ENCODE assay signal across 10 cellular contexts in genomic region chr13:108226184-108226583, GRCh38. TPM values are rescaled to one million over a fixed set of nuclear protein-coding genes. Genes with fewer than 3 reads are reported as not detected.
A peak's percentile ranks its signal among the peaks of the same experiment; 100 is the strongest.
DNase-seq lines count a peak whose midpoint lies in the region; ATAC-seq and TF ChIP-seq lines count a peak whose summit lies in the region.
"Had no signal": no experiment of that assay in that cellular context is flagged by ENCODE, and none has a peak within 500 bp of the region (broad histone marks: within the 10 kb centered on the region; RNA-seq: fewer than 3 reads in every experiment).

No MANE protein-coding gene starts in this region.

- H2AFZ ChIP-seq in SK-N-SH (ENCODE audit: low read depth) (no peak overlapping the region), osteoblast (ENCODE audit: low read length) (no peak overlapping the region)

- TF ChIP-seq EP300 in SK-N-SH (IDR thresholded peaks at IDR 0.05; ENCODE audit: borderline replicate concordance in 1 of 2, low read depth in 1 of 2, low read length in 1 of 2): peak in 1 of 2 experiments; percentile 31; a peak in 1 of 4 replicates

- no peak overlapping the region for H3K9ac ChIP-seq in SK-N-SH

- POLR2A ChIA-PET in SK-N-SH (lab: Yijun Ruan, JAX): interaction anchor here (1.0 kb wide), 1 partner anchor 11 kb away, joined by 4 read pairs; the partner anchor contains the start of gene LIG4

- peaks cover 15 to 18% of the 10 kb centered on the region in 2 experiments; a peak in 3 of 4 replicates for H3K4me1 ChIP-seq in SK-N-SH (ENCODE audit: control insufficient read depth in 1 of 2, insufficient read depth in 2 of 2, low read depth in 1 of 2, low read length in 1 of 2)
- peaks cover 3% of the 10 kb centered on the region for H3K4me1 ChIP-seq in osteoblast (ENCODE audit: insufficient read depth, low read length)
- H3K4me1 ChIP-seq in left lung: peaks cover 5 to 43% of the 10 kb centered on the region in 2 donors

- no peaks in the 10 kb centered on the region for H3K27me3 ChIP-seq in SK-N-SH (ENCODE audit: insufficient read depth)
- H3K27me3 ChIP-seq in osteoblast (ENCODE audit: insufficient read depth, low read length): no peaks in the 10 kb centered on the region
- H3K27me3 ChIP-seq in left lung: no peaks in the 10 kb centered on the region

- no peaks in the 10 kb centered on the region for H3K27me3 Mint-ChIP-seq in glutamatergic neuron (ENCODE audit: unreplicated experiment)

- no peaks in the 10 kb centered on the region for H3K9me2 ChIP-seq in SK-N-SH

- H4K20me1 ChIP-seq in SK-N-SH (ENCODE audit: insufficient read depth): peaks cover 36% of the 10 kb centered on the region
- peaks cover 9% of the 10 kb centered on the region for H4K20me1 ChIP-seq in osteoblast (ENCODE audit: insufficient read depth, low read length)

- H3K27ac ChIP-seq in SK-N-SH (ENCODE audit: low read depth in 2 of 2, low read length in 1 of 2) (peak overlapping the region in 1 of 2 experiments; percentile 89; a peak in 2 of 4 replicates), osteoblast (ENCODE audit: low read depth, low read length) (no peak overlapping the region), left lung (no peak overlapping the region)
- H3K27ac ChIP-seq: 22Rv1 had no signal

- DNase-seq in DMS 273 (lab: John Stamatoyannopoulos, UW; ENCODE audit: unreplicated experiment) (peak; percentile 35), DMS 273 treated with DMSO at 0.1 percent for 48 hours (lab: John Stamatoyannopoulos, UW) (no peak), SK-N-SH (peak; percentile 60), osteoblast (ENCODE audit: insufficient read length, low spot score, missing footprints) (peak; percentile 38), glutamatergic neuron (no peak), left lung (no peak), cortex of kidney (lab: John Stamatoyannopoulos, UW) (no peak)
- DNase-seq: dermis blood vessel endothelial cell had no signal

- no peaks in the 10 kb centered on the region for H3F3A ChIP-seq in SK-N-SH (replicated peaks; ENCODE audit: insufficient read depth)

- H3K79me2 ChIP-seq in SK-N-SH (ENCODE audit: insufficient read depth): peaks cover 72% of the 10 kb centered on the region
- H3K79me2 ChIP-seq in osteoblast (ENCODE audit: insufficient read depth, low read length): peaks cover 69% of the 10 kb centered on the region

- 13% methylated on average over 1 of the region's 1 CpG for WGBS in SK-N-SH (ENCODE audit: low lambda C conversion rate)

- H3K4me3 ChIP-seq in SK-N-SH (ENCODE audit: low read depth in 2 of 2, low read length in 1 of 2) (no peak overlapping the region; a peak in 1 of 4 replicates), osteoblast (ENCODE audit: insufficient read depth, low read length) (no peak overlapping the region), left lung (no peak overlapping the region)

- ATAC-seq in HG02973 (IDR thresholded peaks at IDR 0.05; ENCODE audit: unreplicated experiment): peak; percentile 36
- no peak for ATAC-seq in left lung

- TF ChIP-seq CTCF in SK-N-SH (IDR thresholded peaks at IDR 0.05) (no peak), osteoblast (IDR thresholded peaks at IDR 0.05; ENCODE audit: extremely low read depth, low read depth, low read length) (no peak), glutamatergic neuron (IDR thresholded peaks at IDR 0.05; ENCODE audit: partially characterized antibody, unreplicated experiment) (no peak), left lung (IDR thresholded peaks at IDR 0.05) (no peak)

- H3K27ac Mint-ChIP-seq in glutamatergic neuron (ENCODE audit: unreplicated experiment): no peak overlapping the region

- H3K4me1 Mint-ChIP-seq in glutamatergic neuron (ENCODE audit: low read depth, unreplicated experiment): peaks cover 19% of the 10 kb centered on the region

- H3K4me2 ChIP-seq in SK-N-SH: no peak overlapping the region
- no peak overlapping the region for H3K4me2 ChIP-seq in osteoblast (ENCODE audit: insufficient read depth, low read length)

- no peaks in the 10 kb centered on the region for H3K36me3 Mint-ChIP-seq in glutamatergic neuron (ENCODE audit: unreplicated experiment)

- 0 out of 2 replicates have a peak, but pooled peaks have one; percentile 2 for TF ChIP-seq RAD21 in SK-N-SH (IDR thresholded peaks at IDR 0.05; ENCODE audit: low read length)

- CTCF ChIA-PET in SK-N-SH (lab: Yijun Ruan, JAX): interaction anchor here (0.8 to 1.2 kb wide), 2 partner anchors 11 to 669 kb away, joined by 3 to 7 read pairs; partner anchors contain the start of gene LIG4

- intact Hi-C loops in left lung (cut with DNase I): no loop called here

- no peak overlapping the region for H3K4me3 Mint-ChIP-seq in glutamatergic neuron (ENCODE audit: unreplicated experiment)

- H3K9me3 ChIP-seq in SK-N-SH: no peaks in the 10 kb centered on the region
- H3K9me3 ChIP-seq in osteoblast (ENCODE audit: low read depth, low read length): no peaks in the 10 kb centered on the region
- H3K9me3 ChIP-seq in left lung: no peaks in the 10 kb centered on the region

- H3K36me3 ChIP-seq in SK-N-SH (replicated peaks in 1 of 2; ENCODE audit: control insufficient read depth in 1 of 2, insufficient read depth in 2 of 2, low read length in 1 of 2) (peaks cover 6 to 15% of the 10 kb centered on the region in 2 experiments), osteoblast (ENCODE audit: insufficient read depth, low read length) (no peaks in the 10 kb centered on the region), left lung (peaks cover 0 to 5% of the 10 kb centered on the region in 2 donors)

- no peaks in the 10 kb centered on the region for H3K9me3 Mint-ChIP-seq in glutamatergic neuron (ENCODE audit: unreplicated experiment)

TF ChIP-seq in SK-N-SH, 30 proteins besides CTCF, POLR2A, EP300 and RAD21:
- no peak for TF ChIP-seq EZH2phosphoT487 (IDR thresholded peaks at IDR 0.05; ENCODE audit: borderline replicate concordance, low read depth)
- TF ChIP-seq RCOR1 (IDR thresholded peaks at IDR 0.05; ENCODE audit: low read length): peak; percentile 5; the same call in 1 of the 2 replicates
- peak; percentile 77 for TF ChIP-seq MXI1 (IDR thresholded peaks at IDR 0.05; ENCODE audit: low read depth, low read length)
- no peak for TF ChIP-seq POLR2AphosphoS5 (IDR thresholded peaks at IDR 0.05; ENCODE audit: low read depth, low read length)
- TF ChIP-seq RFX5 (IDR thresholded peaks at IDR 0.05; ENCODE audit: low read length): no peak
- TF ChIP-seq RXRA (IDR thresholded peaks at IDR 0.05; ENCODE audit: borderline replicate concordance, low read depth): no peak
- peak; percentile 49 for TF ChIP-seq GATA2 (CRISPR knock-in tag; IDR thresholded peaks at IDR 0.05)
- no peak for TF ChIP-seq PBX3 (IDR thresholded peaks at IDR 0.05)

RNA-seq across cellular contexts. Expression of gene ABHD13, which starts 8.0 kb away (rescaled TPM):
- 2.9 and 4.0 TPM in 2 replicates for polyA plus RNA-seq in SK-N-SH (2012; rRNA removed)
- polyA plus RNA-seq in SK-N-SH (2012; cell fraction: cytosol; rRNA removed): 5.5 and 6.6 TPM in 2 replicates
- polyA plus RNA-seq in SK-N-SH (2012; cell fraction: nucleus; rRNA removed): 1.1 and 2.2 TPM in 2 replicates
- total RNA-seq in osteoblast: 8.5 and 8.7 TPM in 2 replicates
- total RNA-seq in glutamatergic neuron (ENCODE audit: unreplicated experiment): 8.7 TPM
- total RNA-seq in left lung: 10 to 100 TPM in 1 of 2 donors, 1 to 10 TPM in 1; 9.7 to 12.1 TPM

RNA-seq across cellular contexts. Expression of gene LIG4, which starts 10.8 kb away (rescaled TPM):
- 3.3 and 4.7 TPM in 2 replicates for polyA plus RNA-seq in SK-N-SH (2012; rRNA removed)
- polyA plus RNA-seq in SK-N-SH (2012; cell fraction: cytosol; rRNA removed): 5.5 and 6.8 TPM in 2 replicates
- 3.6 and 6.9 TPM in 2 replicates for polyA plus RNA-seq in SK-N-SH (2012; cell fraction: nucleus; rRNA removed)
- 8.0 and 10.1 TPM in 2 replicates for total RNA-seq in osteoblast
- 19.8 TPM for total RNA-seq in glutamatergic neuron (ENCODE audit: unreplicated experiment)
- 10 to 100 TPM; 12.1 to 12.4 TPM for total RNA-seq in left lung

RNA-seq across cellular contexts. Expression of gene TNFSF13B, which starts 43.3 kb away (rescaled TPM):
- polyA plus RNA-seq in SK-N-SH (2012; rRNA removed): 0.03 and 0.26 TPM in 2 replicates
- polyA plus RNA-seq in SK-N-SH (2012; cell fraction: cytosol; rRNA removed): 0.05 and 0.06 TPM in 2 replicates
- 1.7 and 2.2 TPM in 2 replicates for polyA plus RNA-seq in SK-N-SH (2012; cell fraction: nucleus; rRNA removed)
- total RNA-seq in osteoblast (2.2 and 4.7 TPM in 2 replicates), glutamatergic neuron (ENCODE audit: unreplicated experiment) (0.47 TPM), left lung (10 to 100 TPM; 12.2 to 20.1 TPM)

Comparison
In these comparisons a context has a peak if more than half of its experiments do, and no peak if none do; other contexts are left out.
1. DNase-seq: peak in DMS 273 (single experiment), SK-N-SH (single experiment) and osteoblast (single experiment); none in DMS 273 treated with DMSO at 0.1 percent for 48 hours (single experiment), glutamatergic neuron (single experiment), left lung (0 of 2) and cortex of kidney (single experiment).